23 cellular contexts compared by ENCODE assay signal in the genomic region with DNA sequence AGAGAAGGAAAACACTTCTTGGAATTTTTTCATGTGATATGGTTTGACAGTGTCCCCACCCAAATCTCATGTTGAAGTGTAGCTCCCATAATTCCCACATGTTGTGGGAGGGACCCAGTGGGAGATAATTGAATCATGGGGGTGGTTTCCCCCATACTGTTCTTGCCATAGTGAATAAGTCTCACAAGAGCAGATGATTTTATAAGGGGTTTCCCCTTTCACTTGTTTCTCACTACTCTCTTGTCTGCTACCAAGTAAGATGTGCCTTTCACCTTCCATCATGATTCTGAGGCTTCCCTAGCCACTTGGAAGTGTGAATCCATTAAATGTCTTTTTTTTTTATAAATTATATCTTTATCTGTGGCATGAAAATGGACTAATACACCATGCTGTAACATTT.
"Had no signal": no experiment of that assay in that cellular context is flagged by ENCODE, and none has a peak within 500 bp of the region (broad histone marks: within the 10 kb centered on the region; RNA-seq: fewer than 3 reads in every experiment).

No MANE protein-coding gene starts in this region.

- H3K36me3 ChIP-seq: left ventricle myocardium inferior, lower lobe of right lung, neural progenitor cell, ovary, right atrium auricular region, tibial artery, upper lobe of left lung, uterus had no signal

- H3K27ac Mint-ChIP-seq: memory B cell; natural killer cell treated with Interleukin-12 subunit alpha and Interleukin-12 subunit beta and Interleukin-15 and Interleukin-18, amount 100 ng/mL, for 72 hours; neural progenitor cell; stimulated activated memory B cell treated with anti-CD40 and anti-IgM and Interleukin-4, amounts not matched to agents 10 μg/mL and 1 μg/mL and 100 μg/mL, for 72 hours; stimulated activated naive CD8-positive, alpha-beta T cell treated with anti-CD3 and anti-CD28 coated beads, Interleukin-15, Interleukin-2, amounts not matched to agents 100 ng/mL and 50 ng/mL, for 24 hours had no signal

- H3K4me3 ChIP-seq: hepatocyte, left ventricle myocardium inferior, lower lobe of right lung, neural progenitor cell, ovary, right atrium auricular region, tibial artery, upper lobe of left lung, uterus had no signal

- H3K9me3 ChIP-seq: lower lobe of right lung, uterus had no signal

- H3K4me1 ChIP-seq: left ventricle myocardium inferior, lower lobe of right lung, neural progenitor cell, right atrium auricular region, tibial artery, uterus had no signal

- H3K27me3 Mint-ChIP-seq: memory B cell; stimulated activated memory B cell treated with anti-CD40 and anti-IgM and Interleukin-4, amounts not matched to agents 10 μg/mL and 1 μg/mL and 100 μg/mL, for 72 hours had no signal

- H3K36me3 Mint-ChIP-seq: neural progenitor cell had no signal

- H3K27ac ChIP-seq: hepatocyte, left ventricle myocardium inferior, lower lobe of right lung, neural progenitor cell, ovary, right atrium auricular region, tibial artery, upper lobe of left lung, uterus had no signal

- H3K27me3 ChIP-seq: hepatocyte, neural progenitor cell, ovary, right atrium auricular region, tibial artery, upper lobe of left lung, uterus had no signal

- H3K4me3 Mint-ChIP-seq: memory B cell; natural killer cell treated with Interleukin-12 subunit alpha and Interleukin-12 subunit beta and Interleukin-15 and Interleukin-18, amount 100 ng/mL, for 72 hours; neural progenitor cell; stimulated activated memory B cell treated with anti-CD40 and anti-IgM and Interleukin-4, amounts not matched to agents 10 μg/mL and 1 μg/mL and 100 μg/mL, for 72 hours; stimulated activated naive CD8-positive, alpha-beta T cell treated with anti-CD3 and anti-CD28 coated beads, Interleukin-15, Interleukin-2, amounts not matched to agents 100 ng/mL and 50 ng/mL, for 24 hours had no signal

- ATAC-seq: left cardiac atrium; lower lobe of right lung; natural killer cell treated with Interleukin-12 subunit alpha and Interleukin-12 subunit beta and Interleukin-15 and Interleukin-18, amount 100 ng/mL, for 72 hours; stimulated activated memory B cell treated with anti-CD40 and anti-IgM and Interleukin-4, amounts not matched to agents 10 μg/mL and 1 μg/mL and 100 μg/mL, for 72 hours had no signal

- DNase-seq: cortex of kidney; effector memory CD4-positive, alpha-beta T cell; foreskin melanocyte; head of caudate nucleus; kidney; left cardiac atrium; left ventricle myocardium inferior; lower lobe of right lung; midbrain; nucleus accumbens; ovary; stimulated activated CD4-positive, alpha-beta T cell treated with anti-CD3 and anti-CD28 coated beads, Interleukin-4, amount 100 ng/mL, for 1 hour; stimulated activated CD8-positive, alpha-beta memory T cell treated with anti-CD3 and anti-CD28 coated beads, Interleukin-4, amount 100 ng/mL, for 48 hours; tibial artery; upper lobe of left lung; uterus had no signal
